In the genomic region with DNA sequence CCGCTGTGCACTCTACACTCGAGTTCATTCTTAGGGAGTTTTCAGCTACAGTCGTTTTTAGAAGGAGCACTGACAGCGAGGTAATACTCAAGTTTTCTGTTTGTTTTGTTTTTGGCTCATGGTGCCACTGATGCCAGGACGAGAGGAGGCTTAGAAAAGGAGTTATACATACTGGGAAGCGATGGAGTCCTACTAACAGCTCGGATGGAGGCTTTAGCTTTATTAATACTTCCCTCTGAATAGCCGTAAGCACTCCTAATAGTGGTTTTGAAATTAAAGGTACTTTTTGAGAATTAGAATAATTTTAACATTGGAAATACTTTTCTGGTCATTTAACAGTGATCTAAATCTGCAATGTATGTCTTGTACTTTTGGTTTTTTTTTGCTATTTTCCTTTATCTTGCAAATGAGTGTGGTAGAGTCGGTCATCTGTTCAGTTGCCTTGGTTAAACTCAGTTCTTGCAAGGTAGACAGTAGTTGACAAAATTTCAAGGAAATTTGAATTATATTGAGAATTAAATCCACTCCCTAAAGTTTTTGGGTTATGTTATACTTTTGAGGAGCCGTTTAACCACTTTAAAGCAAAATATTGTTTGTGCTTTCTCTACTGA, we compare ENCODE assay signal across 8 cellular contexts. TPM values are rescaled to one million over a fixed set of nuclear protein-coding genes. Genes with fewer than 3 reads are reported as not detected.
A peak's percentile ranks its signal among the peaks of the same experiment; 100 is the strongest.
DNase-seq lines count a peak whose midpoint lies in the region; ATAC-seq and TF ChIP-seq lines count a peak whose summit lies in the region.

No MANE protein-coding gene starts in this region.

- H3K4me3 ChIP-seq in Peyer's patch (peak overlapping the region; percentile 69 to 96 (median 94)), esophagus muscularis mucosa (peak overlapping the region; percentile 93 to 99 (median 96)), parathyroid adenoma (ENCODE audit: low read depth, low read length) (peak overlapping the region; percentile 91)

- H3K4me2 ChIP-seq in parathyroid adenoma (ENCODE audit: low read length) = peak overlapping the region; percentile 67

- H3K27ac ChIP-seq in Peyer's patch (peak overlapping the region; percentile 97 to 100 (median 97)), esophagus muscularis mucosa (replicated peaks in 1 of 4) (peak overlapping the region; percentile 99 to 100 (median 100)), parathyroid adenoma (peak overlapping the region; percentile 95)

- ATAC-seq in HG03039 (IDR thresholded peaks at IDR 0.05; ENCODE audit: unreplicated experiment) = no peak
- ATAC-seq in HG03439 (IDR thresholded peaks at IDR 0.05; ENCODE audit: unreplicated experiment) = no peak

- peaks cover 12% of the 10 kb centered on the region for H3K4me1 ChIP-seq in ES-I3 (ENCODE audit: insufficient read depth, low read length)
- peaks cover 0 to 47% (median 2%) of the 10 kb centered on the region in 4 donors for H3K4me1 ChIP-seq in Peyer's patch
- H3K4me1 ChIP-seq in esophagus muscularis mucosa = peaks cover 48 to 58% (median 52%) of the 10 kb centered on the region in 4 donors
- H3K4me1 ChIP-seq in parathyroid adenoma = peaks cover 26% of the 10 kb centered on the region

- TF ChIP-seq CTCF in Peyer's patch (IDR thresholded peaks at IDR 0.05) (no peak), esophagus muscularis mucosa (IDR thresholded peaks at IDR 0.05) (no peak), parathyroid adenoma (IDR thresholded peaks at IDR 0.05) (no peak)

- H3K27me3 ChIP-seq in Peyer's patch (no peaks in the 10 kb centered on the region), esophagus muscularis mucosa (no peaks in the 10 kb centered on the region), parathyroid adenoma (ENCODE audit: control insufficient read depth, insufficient read depth, low read length) (no peaks in the 10 kb centered on the region)

- TF ChIP-seq EP300 in esophagus muscularis mucosa (IDR thresholded peaks at IDR 0.05) = no peak

- DNase-seq in Peyer's patch (no peak), esophagus muscularis mucosa (ENCODE audit: extremely low spot score) (no peak), activated gamma-delta T cell (lab: John Stamatoyannopoulos, UW) (no peak)
- DNase-seq in central memory CD4-positive, alpha-beta T cell = no peak

- peaks cover 39% of the 10 kb centered on the region for H3K79me2 ChIP-seq in parathyroid adenoma

- intact Hi-C loops in esophagus muscularis mucosa (cut with DNase I) = loop anchor here (10.0 kb wide), 1 partner anchor 715 kb away; no protein-coding TSS in a partner anchor

- H3K36me3 ChIP-seq in ES-I3 (ENCODE audit: insufficient read depth, low read length) (no peaks in the 10 kb centered on the region; the same call in 1 of the 2 replicates), Peyer's patch (peaks cover 0 to 4% (median 0%) of the 10 kb centered on the region in 3 donors), esophagus muscularis mucosa (peaks cover 0 to 4% (median 0%) of the 10 kb centered on the region in 4 donors), parathyroid adenoma (ENCODE audit: control insufficient read depth, insufficient read depth, low read length) (no peaks in the 10 kb centered on the region)

- H3K9ac ChIP-seq in ES-I3 (ENCODE audit: low read depth, low read length) (peak overlapping the region; percentile 74), parathyroid adenoma (no peak overlapping the region)

- no peak for TF ChIP-seq POLR2A in Peyer's patch (IDR thresholded peaks at IDR 0.05)
- TF ChIP-seq POLR2A in esophagus muscularis mucosa (IDR thresholded peaks at IDR 0.05; ENCODE audit: low read depth) = no peak

- H3K9me3 ChIP-seq in ES-I3 (ENCODE audit: control insufficient read depth, insufficient read depth, low read length) (no peaks in the 10 kb centered on the region), Peyer's patch (no peaks in the 10 kb centered on the region), esophagus muscularis mucosa (no peaks in the 10 kb centered on the region), parathyroid adenoma (ENCODE audit: control insufficient read depth, low read length) (no peaks in the 10 kb centered on the region)

- WGBS in esophagus muscularis mucosa = 2% methylated on average over 10 of the region's 10 CpGs

- no peak overlapping the region for H2AFZ ChIP-seq in parathyroid adenoma

RNA-seq across cellular contexts. Expression of a gene that starts 1.4 kb away (rescaled TPM):
- 10 to 100 TPM; 57.6 to 67.7 (median 66.9) TPM for total RNA-seq in Peyer's patch
- 100 to 1,000 TPM in 3 of 4 donors, 10 to 100 TPM in 1; 60.4 to 113 (median 110) TPM for total RNA-seq in esophagus muscularis mucosa
